ENCODE assay signal across 13 cellular contexts in genomic region chr12:49748800-49749199, GRCh38. TPM values are rescaled to one million over a fixed set of nuclear protein-coding genes. Genes with fewer than 3 reads are reported as not detected.
DNase-seq lines count a peak whose midpoint lies in the region; ATAC-seq and TF ChIP-seq lines count a peak whose summit lies in the region.
"Had no signal": no experiment of that assay in that cellular context is flagged by ENCODE, and none has a peak within 500 bp of the region (broad histone marks: within the 10 kb centered on the region; RNA-seq: fewer than 3 reads in every experiment).

No MANE protein-coding gene starts in this region.

- no peaks in the 10 kb centered on the region for H3K27me3 ChIP-seq in CD4-positive, alpha-beta memory T cell (ENCODE audit: insufficient read depth, low read length)
- H3K27me3 ChIP-seq in WERI-Rb-1 (ENCODE audit: insufficient read depth, low read depth, severe bottlenecking) (no peaks in the 10 kb centered on the region), esophagus muscularis mucosa (no peaks in the 10 kb centered on the region)

- TF ChIP-seq CTCF in HEK293 (tag by site-specific recombination; IDR thresholded peaks at IDR 0.05) (no peak), WERI-Rb-1 (IDR thresholded peaks at IDR 0.05; ENCODE audit: low read depth, low read length) (no peak), esophagus muscularis mucosa (IDR thresholded peaks at IDR 0.05) (no peak)

- TF ChIP-seq POLR2A in esophagus muscularis mucosa (IDR thresholded peaks at IDR 0.05; ENCODE audit: low read depth), result no peak

- CTCF ChIA-PET in CD4-positive, alpha-beta memory T cell (lab: Charles Lee; ENCODE audit: partially characterized antibody), result interaction anchor here (1.2 to 8.5 kb wide), 5 partner anchors 8 to 119 kb away, joined by 3 to 85 read pairs (median 5); partner anchors contain the start of gene TMBIM6
- CTCF ChIA-PET in HEK293 (lab: Yijun Ruan, JAX), result interaction anchor here (0.7 to 2.7 kb wide), 5 partner anchors 14 to 103 kb away, joined by 3 to 17 read pairs (median 3); no protein-coding TSS in a partner anchor

- peaks cover 0 to 1% (median 0%) of the 10 kb centered on the region in 8 donors for H3K9me3 Mint-ChIP-seq in CD4-positive, alpha-beta memory T cell
- no peaks in the 10 kb centered on the region for H3K9me3 Mint-ChIP-seq in activated naive CD8-positive, alpha-beta T cell treated with anti-CD3 and anti-CD28 coated beads, Interleukin-2, amount 50 U/mL, for 24 hours
- no peaks in the 10 kb centered on the region for H3K9me3 Mint-ChIP-seq in natural killer cell treated with Interleukin-12 subunit alpha and Interleukin-12 subunit beta and Interleukin-15 and Interleukin-18, amount 100 ng/mL, for 72 hours
- H3K9me3 Mint-ChIP-seq: nephron had no signal

- POLR2A ChIA-PET in CD4-positive, alpha-beta memory T cell (lab: Charles Lee; ENCODE audit: partially characterized antibody), result interaction anchor here (1.3 kb wide), 1 partner anchor 13 kb away, joined by 5 read pairs; no protein-coding TSS in a partner anchor
- POLR2A ChIA-PET in HEK293 (lab: Yijun Ruan, JAX), result interaction anchor here (0.6 to 2.0 kb wide), 2 partner anchors 9 to 34 kb away, joined by 3 to 6 read pairs; no protein-coding TSS in a partner anchor

- no peaks in the 10 kb centered on the region for H3K27me3 Mint-ChIP-seq in CD4-positive, alpha-beta memory T cell
- H3K27me3 Mint-ChIP-seq in activated naive CD8-positive, alpha-beta T cell treated with anti-CD3 and anti-CD28 coated beads, Interleukin-2, amount 50 U/mL, for 24 hours, result no peaks in the 10 kb centered on the region
- no peaks in the 10 kb centered on the region for H3K27me3 Mint-ChIP-seq in natural killer cell treated with Interleukin-12 subunit alpha and Interleukin-12 subunit beta and Interleukin-15 and Interleukin-18, amount 100 ng/mL, for 72 hours

- no peaks in the 10 kb centered on the region for H3K9me3 ChIP-seq in CD4-positive, alpha-beta memory T cell (ENCODE audit: control insufficient read depth in 1 of 2, low read length in 2 of 2)
- no peaks in the 10 kb centered on the region for H3K9me3 ChIP-seq in HEK293 (ENCODE audit: control insufficient read depth, insufficient read depth, low read depth, low read length)
- H3K9me3 ChIP-seq in WERI-Rb-1 (ENCODE audit: severe bottlenecking), result no peaks in the 10 kb centered on the region
- no peaks in the 10 kb centered on the region for H3K9me3 ChIP-seq in esophagus muscularis mucosa

- no peak for TF ChIP-seq EP300 in esophagus muscularis mucosa (IDR thresholded peaks at IDR 0.05)

- H3K36me3 Mint-ChIP-seq in CD4-positive, alpha-beta memory T cell, result peaks cover 15 to 68% of the 10 kb centered on the region in 2 donors
- H3K36me3 Mint-ChIP-seq in activated naive CD8-positive, alpha-beta T cell treated with anti-CD3 and anti-CD28 coated beads, Interleukin-2, amount 50 U/mL, for 24 hours (ENCODE audit: low read depth), result peaks cover 57% of the 10 kb centered on the region
- H3K36me3 Mint-ChIP-seq in natural killer cell treated with Interleukin-12 subunit alpha and Interleukin-12 subunit beta and Interleukin-15 and Interleukin-18, amount 100 ng/mL, for 72 hours, result peaks cover 16% of the 10 kb centered on the region

- H3K4me1 ChIP-seq in CD4-positive, alpha-beta memory T cell (ENCODE audit: insufficient read depth, low read length), result peaks cover 94% of the 10 kb centered on the region
- H3K4me1 ChIP-seq in HEK293 (ENCODE audit: control insufficient read depth, insufficient read depth, low read length), result peaks cover 35% of the 10 kb centered on the region
- H3K4me1 ChIP-seq in esophagus muscularis mucosa, result peaks cover 88 to 100% (median 96%) of the 10 kb centered on the region in 4 donors

- H3K36me3 ChIP-seq in CD4-positive, alpha-beta memory T cell (ENCODE audit: insufficient read depth, low read length), result peaks cover 19% of the 10 kb centered on the region
- H3K36me3 ChIP-seq in HEK293 (ENCODE audit: control insufficient read depth in 2 of 2, insufficient read depth in 1 of 2, low read length in 2 of 2), result peaks cover 28 to 33% of the 10 kb centered on the region in 2 experiments
- H3K36me3 ChIP-seq in WERI-Rb-1, result peaks cover 49% of the 10 kb centered on the region
- H3K36me3 ChIP-seq in esophagus muscularis mucosa, result peaks cover 11 to 22% (median 14%) of the 10 kb centered on the region in 4 donors

- peak overlapping the region; percentile 25 to 75 (median 66) for H3K27ac Mint-ChIP-seq in CD4-positive, alpha-beta memory T cell
- H3K27ac Mint-ChIP-seq in activated naive CD8-positive, alpha-beta T cell treated with anti-CD3 and anti-CD28 coated beads, Interleukin-2, amount 50 U/mL, for 24 hours, result peak overlapping the region; percentile 90
- H3K27ac Mint-ChIP-seq in natural killer cell treated with Interleukin-12 subunit alpha and Interleukin-12 subunit beta and Interleukin-15 and Interleukin-18, amount 100 ng/mL, for 72 hours, result peak overlapping the region; percentile 69 to 87

- intact Hi-C loops in CD4-positive, alpha-beta memory T cell (cut with micrococcal nuclease), result no loop called here
- intact Hi-C loops in esophagus muscularis mucosa (cut with DNase I), result no loop called here

- WGBS in esophagus muscularis mucosa, result 46% methylated on average over 3 of the region's 3 CpGs

- peak overlapping the region; percentile 44 for H3K27ac ChIP-seq in CD4-positive, alpha-beta memory T cell (ENCODE audit: low read depth, low read length)
- H3K27ac ChIP-seq in HEK293 (ENCODE audit: extremely low read depth, low read depth, low read length), result no peak overlapping the region
- H3K27ac ChIP-seq in WERI-Rb-1, result no peak overlapping the region
- no peak overlapping the region for H3K27ac ChIP-seq in esophagus muscularis mucosa (replicated peaks in 1 of 4)

- no peak for DNase-seq in CD4-positive, alpha-beta memory T cell
- no peak for DNase-seq in activated naive CD8-positive, alpha-beta T cell treated with anti-CD3 and anti-CD28 coated beads, Interleukin-2, amount 50 U/mL, for 24 hours
- no peak for DNase-seq in natural killer cell treated with Interleukin-12 subunit alpha and Interleukin-12 subunit beta and Interleukin-15 and Interleukin-18, amount 100 ng/mL, for 72 hours (ENCODE audit: low spot score)
- DNase-seq in WERI-Rb-1 (no peak), esophagus muscularis mucosa (ENCODE audit: extremely low spot score) (no peak)
- DNase-seq: activated CD4-positive, CD25-positive, alpha-beta regulatory T cell; GF-D8; glutamatergic neuron; left colon; NCI-H2171 had no signal

- H3K4me1 Mint-ChIP-seq in CD4-positive, alpha-beta memory T cell, result peaks cover 56 to 97% (median 79%) of the 10 kb centered on the region in 4 donors
- peaks cover 96% of the 10 kb centered on the region for H3K4me1 Mint-ChIP-seq in activated naive CD8-positive, alpha-beta T cell treated with anti-CD3 and anti-CD28 coated beads, Interleukin-2, amount 50 U/mL, for 24 hours
- peaks cover 57 to 64% of the 10 kb centered on the region in 2 donors for H3K4me1 Mint-ChIP-seq in natural killer cell treated with Interleukin-12 subunit alpha and Interleukin-12 subunit beta and Interleukin-15 and Interleukin-18, amount 100 ng/mL, for 72 hours (ENCODE audit: low read depth in 2 of 2)

- no peak overlapping the region for H3K4me3 ChIP-seq in CD4-positive, alpha-beta memory T cell (ENCODE audit: low read length in 2 of 2)
- no peak overlapping the region for H3K4me3 ChIP-seq in HEK293 (ENCODE audit: low read depth, low read length)
- no peak overlapping the region for H3K4me3 ChIP-seq in WERI-Rb-1 (ENCODE audit: low read depth, low read length)
- no peak overlapping the region for H3K4me3 ChIP-seq in esophagus muscularis mucosa

- no peak for ATAC-seq in activated naive CD8-positive, alpha-beta T cell treated with anti-CD3 and anti-CD28 coated beads, Interleukin-2, amount 50 U/mL, for 24 hours
- no peak for ATAC-seq in natural killer cell treated with Interleukin-12 subunit alpha and Interleukin-12 subunit beta and Interleukin-15 and Interleukin-18, amount 100 ng/mL, for 72 hours
- ATAC-seq in GM21529 (IDR thresholded peaks at IDR 0.05; ENCODE audit: unreplicated experiment), result no peak
- ATAC-seq: left colon had no signal

- peak overlapping the region; percentile 2 to 67 (median 58) for H3K4me3 Mint-ChIP-seq in CD4-positive, alpha-beta memory T cell
- peak overlapping the region; percentile 78 for H3K4me3 Mint-ChIP-seq in activated naive CD8-positive, alpha-beta T cell treated with anti-CD3 and anti-CD28 coated beads, Interleukin-2, amount 50 U/mL, for 24 hours
- H3K4me3 Mint-ChIP-seq in natural killer cell treated with Interleukin-12 subunit alpha and Interleukin-12 subunit beta and Interleukin-15 and Interleukin-18, amount 100 ng/mL, for 72 hours, result peak overlapping the region; percentile 52
- H3K4me3 Mint-ChIP-seq: nephron had no signal

TF ChIP-seq in HEK293, 187 proteins besides CTCF, POLR2A, EP300 and RAD21:
- TF ChIP-seq, protein P1, sequence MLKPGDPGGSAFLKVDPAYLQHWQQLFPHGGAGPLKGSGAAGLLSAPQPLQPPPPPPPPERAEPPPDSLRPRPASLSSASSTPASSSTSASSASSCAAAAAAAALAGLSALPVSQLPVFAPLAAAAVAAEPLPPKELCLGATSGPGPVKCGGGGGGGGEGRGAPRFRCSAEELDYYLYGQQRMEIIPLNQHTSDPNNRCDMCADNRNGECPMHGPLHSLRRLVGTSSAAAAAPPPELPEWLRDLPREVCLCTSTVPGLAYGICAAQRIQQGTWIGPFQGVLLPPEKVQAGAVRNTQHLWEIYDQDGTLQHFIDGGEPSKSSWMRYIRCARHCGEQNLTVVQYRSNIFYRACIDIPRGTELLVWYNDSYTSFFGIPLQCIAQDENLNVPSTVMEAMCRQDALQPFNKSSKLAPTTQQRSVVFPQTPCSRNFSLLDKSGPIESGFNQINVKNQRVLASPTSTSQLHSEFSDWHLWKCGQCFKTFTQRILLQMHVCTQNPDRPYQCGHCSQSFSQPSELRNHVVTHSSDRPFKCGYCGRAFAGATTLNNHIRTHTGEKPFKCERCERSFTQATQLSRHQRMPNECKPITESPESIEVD (tag by site-specific recombination; IDR thresholded peaks at IDR 0.05), result peak; percentile 50; the same call in 1 of the 2 replicates
- TF ChIP-seq MYNN (tag by site-specific recombination; IDR thresholded peaks at IDR 0.05; ENCODE audit: borderline replicate concordance), result no peak

RNA-seq across cellular contexts. Expression of gene TMBIM6, which starts 7.4 kb away (rescaled TPM):
- total RNA-seq in CD4-positive, alpha-beta memory T cell, result 100 to 1,000 TPM; 421 to 431 TPM
- polyA plus RNA-seq in CD4-positive, alpha-beta memory T cell, result 1,000 to 10,000 TPM in 1 of 2 donors, 100 to 1,000 TPM in 1; 878 to 2,112 TPM
- total RNA-seq in natural killer cell treated with Interleukin-12 subunit alpha and Interleukin-12 subunit beta and Interleukin-15 and Interleukin-18, amount 100 ng/mL, for 72 hours, result 100 to 1,000 TPM; 357 to 452 TPM
- 100 to 1,000 TPM; 228 to 395 (median 322) TPM for total RNA-seq in esophagus muscularis mucosa

RNA-seq across cellular contexts. Expression of gene FMNL3, which starts 41.6 kb away (rescaled TPM):
- total RNA-seq in CD4-positive, alpha-beta memory T cell, result 10 to 100 TPM; 27.9 to 28.1 TPM
- polyA plus RNA-seq in CD4-positive, alpha-beta memory T cell, result 1 to 10 TPM; 3.9 to 6.1 TPM
- total RNA-seq in natural killer cell treated with Interleukin-12 subunit alpha and Interleukin-12 subunit beta and Interleukin-15 and Interleukin-18, amount 100 ng/mL, for 72 hours, result 100 to 1,000 TPM in 1 of 2 donors, 10 to 100 TPM in 1; 86.9 to 123 TPM
- 10 to 100 TPM in 3 of 4 donors, 1 to 10 TPM in 1; 9.6 to 14.6 (median 12.8) TPM for total RNA-seq in esophagus muscularis mucosa
